Comparison of ENCODE assay signal across 12 cellular contexts in genomic region chr19:58379276-58379675, GRCh38. TPM values are rescaled to one million over a fixed set of nuclear protein-coding genes. Genes with fewer than 3 reads are reported as not detected.
DNase-seq lines count a peak whose midpoint lies in the region; ATAC-seq and TF ChIP-seq lines count a peak whose summit lies in the region.
"Had no signal": no experiment of that assay in that cellular context is flagged by ENCODE, and none has a peak within 500 bp of the region (broad histone marks: within the 10 kb centered on the region; RNA-seq: fewer than 3 reads in every experiment).

No MANE protein-coding gene starts in this region.

- no peaks in the 10 kb centered on the region for H3K27me3 Mint-ChIP-seq in T-helper 2 cell treated with Interferon-gamma antibody and Interleukin-4, amounts not matched to agents 5 μg/mL and 100 μg/mL, for 36 hours (ENCODE audit: low read depth)

- H3K4me3 ChIP-seq in NB4 (ENCODE audit: low read depth, low read length) (peak overlapping the region; percentile 75), osteoblast (ENCODE audit: insufficient read depth, low read length) (no peak overlapping the region)

- no peak for TF ChIP-seq CTCF in NB4 (IDR thresholded peaks at IDR 0.05; ENCODE audit: low read depth, low read length)
- no peak for TF ChIP-seq CTCF in osteoblast (IDR thresholded peaks at IDR 0.05; ENCODE audit: extremely low read depth, low read depth, low read length)

- H3K4me3 Mint-ChIP-seq in T-helper 2 cell treated with Interferon-gamma antibody and Interleukin-4, amounts not matched to agents 5 μg/mL and 100 μg/mL, for 36 hours = peak overlapping the region; percentile 86

- peaks cover 15% of the 10 kb centered on the region for H3K4me1 ChIP-seq in osteoblast (ENCODE audit: insufficient read depth, low read length)

- peaks cover 14% of the 10 kb centered on the region for H3K4me1 Mint-ChIP-seq in T-helper 2 cell treated with Interferon-gamma antibody and Interleukin-4, amounts not matched to agents 5 μg/mL and 100 μg/mL, for 36 hours (ENCODE audit: low read depth)

- TF ChIP-seq POLR2A in NB4 (IDR thresholded peaks at IDR 0.05; ENCODE audit: extremely low read depth, insufficient read length) = no peak

- H3K4me2 ChIP-seq in osteoblast (ENCODE audit: insufficient read depth, low read length) = peak overlapping the region; percentile 85

- no peaks in the 10 kb centered on the region for H3K27me3 ChIP-seq in osteoblast (ENCODE audit: insufficient read depth, low read length)
- H3K27me3 ChIP-seq: SJSA1 had no signal

- H3K9me3 ChIP-seq in osteoblast (ENCODE audit: low read depth, low read length) = no peaks in the 10 kb centered on the region
- H3K9me3 ChIP-seq: SJSA1 had no signal

- no peak overlapping the region for H2AFZ ChIP-seq in osteoblast (ENCODE audit: low read length)

- H3K9me3 Mint-ChIP-seq in T-helper 2 cell treated with Interferon-gamma antibody and Interleukin-4, amounts not matched to agents 5 μg/mL and 100 μg/mL, for 36 hours = no peaks in the 10 kb centered on the region

- no peaks in the 10 kb centered on the region for H3K36me3 Mint-ChIP-seq in T-helper 2 cell treated with Interferon-gamma antibody and Interleukin-4, amounts not matched to agents 5 μg/mL and 100 μg/mL, for 36 hours (ENCODE audit: low read depth)

- ATAC-seq in HG03571 (IDR thresholded peaks at IDR 0.05; ENCODE audit: unreplicated experiment) (no peak), HG02938 (IDR thresholded peaks at IDR 0.05; ENCODE audit: unreplicated experiment) (no peak), HG03378 (IDR thresholded peaks at IDR 0.05; ENCODE audit: unreplicated experiment) (no peak)

- H3K36me3 ChIP-seq in osteoblast (ENCODE audit: insufficient read depth, low read length) = no peaks in the 10 kb centered on the region
- H3K36me3 ChIP-seq: SJSA1 had no signal

- peak overlapping the region; percentile 16 for H3K27ac ChIP-seq in cingulate gyrus (ENCODE audit: low read depth, low read length)
- H3K27ac ChIP-seq in osteoblast (ENCODE audit: low read depth, low read length) = no peak overlapping the region
- H3K27ac ChIP-seq: SJSA1 had no signal

- peaks cover 19% of the 10 kb centered on the region for H3K79me2 ChIP-seq in osteoblast (ENCODE audit: insufficient read depth, low read length)

- no peaks in the 10 kb centered on the region for H4K20me1 ChIP-seq in osteoblast (ENCODE audit: insufficient read depth, low read length)

- H3K27ac Mint-ChIP-seq in T-helper 2 cell treated with Interferon-gamma antibody and Interleukin-4, amounts not matched to agents 5 μg/mL and 100 μg/mL, for 36 hours = peak overlapping the region; percentile 93

- DNase-seq in T-helper 2 cell treated with Interferon-gamma antibody and Interleukin-4, amounts not matched to agents 5 μg/mL and 100 μg/mL, for 36 hours (ENCODE audit: low spot score) = no peak
- DNase-seq in T-helper 2 cell (no peak), NB4 (ENCODE audit: low read depth) (no peak), osteoblast (ENCODE audit: insufficient read length, low spot score, missing footprints) (peak; percentile 11)
- DNase-seq: central memory CD4-positive, alpha-beta T cell; GDM1 had no signal

RNA-seq across cellular contexts. Expression of gene ZNF837, which starts 1.6 kb away (rescaled TPM):
- total RNA-seq in osteoblast = 4.4 and 4.7 TPM in 2 replicates

RNA-seq across cellular contexts. Expression of gene RPS5, which starts 7.8 kb away (rescaled TPM):
- total RNA-seq in osteoblast = 1,166 and 1,239 TPM in 2 replicates

RNA-seq across cellular contexts. Expression of gene RNF225, which starts 16.2 kb away (rescaled TPM):
- not detected in 2 replicates for total RNA-seq in osteoblast
- total RNA-seq: NCI-H460 had no signal

RNA-seq across cellular contexts. Expression of gene ZNF497, which starts 16.7 kb away (rescaled TPM):
- total RNA-seq in osteoblast = 1.2 and 1.4 TPM in 2 replicates

RNA-seq across cellular contexts. Expression of gene A1BG, which starts 26.0 kb away (rescaled TPM):
- 1.1 and 1.5 TPM in 2 replicates for total RNA-seq in osteoblast
